8 cellular contexts compared by ENCODE assay signal in genomic region chr21:31559368-31560119, GRCh38.
DNase-seq lines count a peak whose midpoint lies in the region; ATAC-seq, FAIRE-seq and TF ChIP-seq lines count a peak whose summit lies in the region.

No MANE protein-coding gene starts in this region.

- no peaks in the 10 kb centered on the region for H3K9me3 ChIP-seq in left ventricle myocardium inferior (replicated peaks)

- peak overlapping the region; percentile 99 for H3K27ac Mint-ChIP-seq in GM23338

- H3K36me3 ChIP-seq in GM23338 (ENCODE audit: insufficient read depth) = no peaks in the 10 kb centered on the region
- no peaks in the 10 kb centered on the region for H3K36me3 ChIP-seq in left ventricle myocardium inferior

- 0 out of 2 replicates have a peak, but pooled peaks cover 4% of the 10 kb centered on the region for H3F3A ChIP-seq in GM23338 (replicated peaks; ENCODE audit: low read depth)

- no peaks in the 10 kb centered on the region; the same call in 2 of the 3 replicates for H3K9me3 Mint-ChIP-seq in GM23338

- H2AFZ ChIP-seq in GM23338 = 0 out of 2 replicates have a peak overlapping the region, but pooled peaks have one; percentile 80

- H3K4me3 Mint-ChIP-seq in GM23338 = peak overlapping the region; percentile 95

- H3K27me3 Mint-ChIP-seq in GM23338 (ENCODE audit: insufficient read depth, low read depth, poor library complexity) = peaks cover 29% of the 10 kb centered on the region

- intact Hi-C loops in left ventricle myocardium inferior (cut with micrococcal nuclease) = no loop called here

- peak; percentile 74 for ATAC-seq in GM23338

- peak; percentile 99 for FAIRE-seq in urothelium cell line (lab: Jason Lieb, UNC)

- TF ChIP-seq CTCF in GM23338 (conservative IDR thresholded peaks at IDR 0.05; ENCODE audit: low read depth in 2 of 2) (0 out of 4 replicates have a peak, but pooled peaks of 1 of the 2 experiments have one; percentile 8), left ventricle myocardium inferior (IDR thresholded peaks at IDR 0.05; ENCODE audit: borderline replicate concordance) (no peak)

- H3K27me3 ChIP-seq in GM23338 (ENCODE audit: insufficient read depth) = peaks cover 24% of the 10 kb centered on the region
- peaks cover 88% of the 10 kb centered on the region for H3K27me3 ChIP-seq in left ventricle myocardium inferior (ENCODE audit: low read depth)

- peak; percentile 95 for DNase-seq in DMS79 treated with DMSO at 0.1 percent for 48 hours (lab: John Stamatoyannopoulos, UW)
- DNase-seq in GM23338 (ENCODE audit: low spot score) = peak; percentile 99
- peak; percentile 97 for DNase-seq in NAMALWA (ENCODE audit: low spot score)
- peak; percentile 90 for DNase-seq in T follicular helper cell (ENCODE audit: low read depth)
- DNase-seq in amniotic stem cell (lab: John Stamatoyannopoulos, UW) = peak; percentile 89
- DNase-seq in left ventricle myocardium inferior = peak; percentile 92
- DNase-seq in putamen (ENCODE audit: low spot score) = peak; percentile 94
- DNase-seq in urothelium cell line (ENCODE audit: low spot score) = peak; percentile 99

- peaks cover 13% of the 10 kb centered on the region; the same call in 2 of the 3 replicates for H3K36me3 Mint-ChIP-seq in GM23338 (ENCODE audit: low read depth)

- H3K27ac ChIP-seq in GM23338 (ENCODE audit: low read depth) = peak overlapping the region; percentile 90
- no peak overlapping the region for H3K27ac ChIP-seq in left ventricle myocardium inferior (replicated peaks)

- peaks cover 42% of the 10 kb centered on the region for H3K4me1 Mint-ChIP-seq in GM23338

- H3K4me2 ChIP-seq in GM23338 = peak overlapping the region; percentile 87

- H3K9me2 ChIP-seq in GM23338 (ENCODE audit: insufficient read depth) = no peaks in the 10 kb centered on the region

- H3K79me2 ChIP-seq in GM23338 (replicated peaks; ENCODE audit: insufficient read depth) = peaks cover 16% of the 10 kb centered on the region

- H3K4me3 ChIP-seq in GM23338 (peak overlapping the region; percentile 80), left ventricle myocardium inferior (peak overlapping the region; percentile 79)

- no peaks in the 10 kb centered on the region for H4K20me1 ChIP-seq in GM23338 (replicated peaks; ENCODE audit: insufficient read depth)

- H3K4me1 ChIP-seq in GM23338 (ENCODE audit: insufficient read depth) (peaks cover 30% of the 10 kb centered on the region), left ventricle myocardium inferior (peaks cover 27% of the 10 kb centered on the region)

TF ChIP-seq in GM23338, 12 proteins besides CTCF, POLR2A, EP300 and RAD21:
- TF ChIP-seq CREB1 (CRISPR knock-in tag; IDR thresholded peaks at IDR 0.05; ENCODE audit: low read depth) (peak; percentile 59), POLR2AphosphoS5 (IDR thresholded peaks at IDR 0.05; ENCODE audit: low read depth) (peak; percentile 82), ZNF331 (CRISPR knock-in tag; IDR thresholded peaks at IDR 0.05; ENCODE audit: low read depth) (no peak)
